8 cellular contexts compared by ENCODE assay signal in the genomic region with DNA sequence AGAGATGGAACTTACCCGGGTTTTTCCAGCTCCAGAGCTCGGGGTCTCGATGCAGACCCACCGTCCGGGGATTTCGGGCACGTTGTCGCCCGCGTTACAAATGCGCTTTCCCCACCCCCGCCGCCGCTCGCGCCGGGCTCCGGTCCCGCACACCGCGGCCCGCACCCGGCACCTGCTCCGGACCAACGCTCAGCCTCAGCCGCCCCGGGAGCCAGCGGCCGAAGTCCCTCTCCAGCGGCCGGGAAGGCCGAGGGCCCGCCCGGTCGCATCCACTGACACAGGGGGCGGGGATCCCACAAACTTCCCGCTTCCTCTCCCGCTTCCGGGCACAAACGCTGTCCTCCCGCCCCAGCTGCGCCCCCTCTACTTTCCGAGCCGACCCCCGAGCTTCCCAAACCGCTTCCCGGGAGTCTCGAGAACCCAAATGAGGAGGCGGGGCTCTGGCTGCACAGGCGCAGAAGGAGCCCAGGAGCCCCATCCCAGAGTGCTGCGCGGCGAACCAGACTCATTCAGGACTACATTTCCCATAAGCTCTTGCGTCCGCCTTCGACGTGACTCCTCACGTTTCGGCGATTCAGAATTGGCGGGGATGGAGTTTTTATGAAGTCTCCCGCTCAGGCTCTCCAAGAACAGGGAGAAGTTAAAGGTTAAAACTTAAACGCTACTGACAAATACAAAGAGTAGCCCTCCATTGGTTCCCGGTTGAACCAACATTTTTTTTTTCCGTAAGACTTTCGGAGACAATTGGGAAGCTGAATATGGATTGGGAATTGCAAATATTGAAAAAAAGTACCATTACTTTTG.
DNase-seq lines count a peak whose midpoint lies in the region; ATAC-seq and TF ChIP-seq lines count a peak whose summit lies in the region.

ZNF782 (minus strand) TSS at position 442 of the 804 bp plus-strand sequence. CDS start 2,553 bp downstream, outside the sequence.

- DNase-seq in D341Med (ENCODE audit: low spot score) (peak; percentile 93), HuH-7 (ENCODE audit: low spot score) (peak; percentile 80), activated T-cell treated with anti-CD3 and anti-CD28 coated beads for 1 hour (ENCODE audit: low read depth) (peak; percentile 80), epithelial cell of esophagus (ENCODE audit: low read depth) (peak; percentile 95), middle frontal gyrus (ENCODE audit: extremely low spot score, low spot score) (peak; percentile 90)
- peak; percentile 69 to 72 for DNase-seq in stimulated activated CD8-positive, alpha-beta memory T cell treated with anti-CD3 and anti-CD28 coated beads, Interleukin-2, amount 100 ng/mL, for 1 hour (ENCODE audit: low read depth in 2 of 2)

- H3K79me2 ChIP-seq in OCI-LY1 (ENCODE audit: insufficient read depth, low read length): peaks cover 23% of the 10 kb centered on the region

- H3K9me2 ChIP-seq in OCI-LY1 (ENCODE audit: low read depth, low read length): no peaks in the 10 kb centered on the region

- peak; percentile 87 for ATAC-seq in GM21447 (IDR thresholded peaks at IDR 0.05; ENCODE audit: unreplicated experiment)

- H3K9ac ChIP-seq in OCI-LY1 (ENCODE audit: low read length): peak within 1 kb of the TSS; percentile 98

- H4K20me1 ChIP-seq in OCI-LY1 (ENCODE audit: insufficient read depth, low read length): no peaks in the 10 kb centered on the region

- no peak for TF ChIP-seq CTCF in OCI-LY1 (IDR thresholded peaks at IDR 0.05; ENCODE audit: low read length)
- no peak for TF ChIP-seq CTCF in epithelial cell of esophagus (IDR thresholded peaks at IDR 0.05; ENCODE audit: insufficient read depth, low read depth, low read length, missing control alignments)

- peak within 1 kb of the TSS; percentile 87; the same call in 1 of the 2 replicates for H2AFZ ChIP-seq in OCI-LY1 (ENCODE audit: low read length)

- H3K4me2 ChIP-seq in OCI-LY1 (ENCODE audit: low read length): peak within 1 kb of the TSS; percentile 73

- H3K9me3 ChIP-seq in OCI-LY1 (ENCODE audit: low read length): peaks cover 14% of the 10 kb centered on the region

- H3K27me3 ChIP-seq in OCI-LY1 (ENCODE audit: insufficient read depth, low read length): no peaks in the 10 kb centered on the region

- H3K4me1 ChIP-seq in OCI-LY1 (ENCODE audit: insufficient read depth, low read length, severe bottlenecking): peaks cover 27% of the 10 kb centered on the region

- H3F3A ChIP-seq in OCI-LY1 (ENCODE audit: insufficient read depth, low read length): no peaks in the 10 kb centered on the region

- peak within 1 kb of the TSS; percentile 29 for H3K27ac ChIP-seq in OCI-LY1 (ENCODE audit: low read depth, low read length, poor library complexity, severe bottlenecking)

- peak within 1 kb of the TSS; percentile 90 for H3K4me3 ChIP-seq in OCI-LY1 (ENCODE audit: low read depth, low read length, poor library complexity, severe bottlenecking)
- H3K4me3 ChIP-seq in epithelial cell of esophagus (ENCODE audit: low read length): peak within 1 kb of the TSS; percentile 82

- H3K36me3 ChIP-seq in OCI-LY1 (ENCODE audit: insufficient read depth, low read length): peaks cover 32% of the 10 kb centered on the region

Comparison
In these comparisons a context has a peak if more than half of its experiments do, and no peak if none do; other contexts are left out.
1. Peak in every context shown above with its lines: DNase-seq, ATAC-seq, H3K4me3 ChIP-seq and H3K27ac ChIP-seq.